In the genomic region with DNA sequence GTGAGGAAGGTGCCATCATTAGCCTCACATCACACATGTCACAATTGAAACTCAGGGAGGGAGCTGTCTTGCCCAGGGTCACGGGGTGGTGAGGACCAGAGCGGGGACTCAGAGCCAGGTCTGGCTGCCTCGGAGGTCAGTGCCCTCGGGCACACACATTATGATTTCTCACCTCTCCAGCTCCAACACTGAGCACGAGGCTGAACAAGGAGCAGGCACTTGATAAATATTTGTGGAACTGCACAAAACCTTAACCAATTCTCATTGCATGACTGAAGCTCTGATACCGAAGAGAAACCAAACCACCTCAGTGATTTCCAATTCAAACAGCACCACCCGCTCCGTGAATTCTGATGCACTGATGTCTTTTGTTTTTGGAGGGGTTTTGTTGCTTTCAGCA, we compare ENCODE assay signal across 25 cellular contexts.
"Had no signal": no experiment of that assay in that cellular context is flagged by ENCODE, and none has a peak within 500 bp of the region (broad histone marks: within the 10 kb centered on the region; RNA-seq: fewer than 3 reads in every experiment).

No MANE protein-coding gene starts in this region.

- H3K27me3 ChIP-seq: colonic mucosa, esophagus muscularis mucosa, neutrophil, vagina had no signal

- ATAC-seq: lower lobe of right lung; natural killer cell; stimulated activated naive B cell treated with anti-CD40 and anti-IgM and Interleukin-4, amounts not matched to agents 10 μg/mL and 1 μg/mL and 100 μg/mL, for 72 hours had no signal

- H3K27ac ChIP-seq: colonic mucosa, esophagus muscularis mucosa, left ventricle myocardium inferior, lower lobe of right lung, neutrophil, parathyroid adenoma, thoracic aorta, vagina had no signal

- H3K4me1 Mint-ChIP-seq: natural killer cell; stimulated activated naive B cell treated with anti-CD40 and anti-IgM and Interleukin-4, amounts not matched to agents 10 μg/mL and 1 μg/mL and 100 μg/mL, for 72 hours had no signal

- H3K9me3 Mint-ChIP-seq: neural crest cell; stimulated activated naive CD8-positive, alpha-beta T cell treated with anti-CD3 and anti-CD28 coated beads, Interleukin-15, Interleukin-2, amounts not matched to agents 100 ng/mL and 50 ng/mL, for 24 hours had no signal

- H3K27ac Mint-ChIP-seq: natural killer cell; stimulated activated naive B cell treated with anti-CD40 and anti-IgM and Interleukin-4, amounts not matched to agents 10 μg/mL and 1 μg/mL and 100 μg/mL, for 72 hours; stimulated activated naive CD8-positive, alpha-beta T cell treated with anti-CD3 and anti-CD28 coated beads, Interleukin-15, Interleukin-2, amounts not matched to agents 100 ng/mL and 50 ng/mL, for 24 hours had no signal

- H3K36me3 ChIP-seq: colonic mucosa, esophagus muscularis mucosa, left ventricle myocardium inferior, lower lobe of right lung, neutrophil, thoracic aorta, vagina had no signal

- H3K9ac ChIP-seq: parathyroid adenoma had no signal

- H3K4me1 ChIP-seq: colonic mucosa, lower lobe of right lung, parathyroid adenoma had no signal

- FAIRE-seq: endothelial cell of umbilical vein, keratinocyte, small intestine had no signal

- H3K4me3 ChIP-seq: colonic mucosa, esophagus muscularis mucosa, left ventricle myocardium inferior, lower lobe of right lung, thoracic aorta, vagina had no signal

- H3K9me3 ChIP-seq: colonic mucosa, lower lobe of right lung, neutrophil, thoracic aorta, vagina had no signal

- H3K36me3 Mint-ChIP-seq: natural killer cell had no signal

- H3K27me3 Mint-ChIP-seq: stimulated activated naive CD8-positive, alpha-beta T cell treated with anti-CD3 and anti-CD28 coated beads, Interleukin-15, Interleukin-2, amounts not matched to agents 100 ng/mL and 50 ng/mL, for 24 hours had no signal

- H3K4me3 Mint-ChIP-seq: dendritic cell treated with granulocyte-macrophage colony-stimulating factor and Interleukin-4, amounts not matched to agents 40 ng/mL and 50 ng/mL, for 4 days; natural killer cell; neural crest cell; stimulated activated naive B cell treated with anti-CD40 and anti-IgM and Interleukin-4, amounts not matched to agents 10 μg/mL and 1 μg/mL and 100 μg/mL, for 72 hours; stimulated activated naive CD8-positive, alpha-beta T cell treated with anti-CD3 and anti-CD28 coated beads, Interleukin-15, Interleukin-2, amounts not matched to agents 100 ng/mL and 50 ng/mL, for 24 hours had no signal

- DNase-seq: central memory CD4-positive, alpha-beta T cell; colonic mucosa; effector memory CD4-positive, alpha-beta T cell; foreskin melanocyte; glutamatergic neuron; hypothalamus; left cardiac atrium; left ventricle myocardium inferior; lower lobe of right lung; natural killer cell; small intestine; stimulated activated CD4-positive, alpha-beta T cell treated with anti-CD3 and anti-CD28 coated beads, Interleukin-15, amount 100 ng/mL, for 24 hours; stimulated activated CD4-positive, alpha-beta T cell treated with anti-CD3 and anti-CD28 coated beads, Interleukin-2, amount 100 ng/mL, for 48 hours; stimulated activated naive B cell treated with anti-CD40 and anti-IgM and Interleukin-4, amounts not matched to agents 10 μg/mL and 1 μg/mL and 100 μg/mL, for 72 hours; trophoblast cell had no signal
